Comparison of ENCODE assay signal across 1 cellular context in genomic region chr11:75563501-75563977, GRCh38.
TF ChIP-seq lines count a peak whose summit lies in the region.

No MANE protein-coding gene starts in this region.

TF ChIP-seq in IMR-90, 13 proteins besides CTCF, POLR2A, EP300 and RAD21:
- TF ChIP-seq MAZ (IDR thresholded peaks at IDR 0.05; ENCODE audit: borderline replicate concordance, low read depth, low read length) (no peak), RCOR1 (IDR thresholded peaks at IDR 0.05; ENCODE audit: insufficient replicate concordance, low read length) (no peak), FOS (IDR thresholded peaks at IDR 0.05; ENCODE audit: low read depth, low read length) (no peak), RFX5 (IDR thresholded peaks at IDR 0.05; ENCODE audit: low read depth, low read length) (no peak), NFE2L2 (IDR thresholded peaks at IDR 0.05; ENCODE audit: low read depth, low read length) (no peak), BHLHE40 (IDR thresholded peaks at IDR 0.05; ENCODE audit: low read depth, low read length) (no peak), MAFK (IDR thresholded peaks at IDR 0.05; ENCODE audit: low read depth, low read length) (no peak), USF2 (IDR thresholded peaks at IDR 0.05; ENCODE audit: low read depth, low read length) (no peak), CHD1 (IDR thresholded peaks at IDR 0.05; ENCODE audit: low read depth, low read length) (no peak), CEBPB (IDR thresholded peaks at IDR 0.05; ENCODE audit: low read depth, low read length) (no peak), SMC3 (IDR thresholded peaks at IDR 0.05; ENCODE audit: low read depth, low read length) (no peak), MXI1 (IDR thresholded peaks at IDR 0.05; ENCODE audit: borderline replicate concordance, low read depth, low read length) (no peak), ELK1 (IDR thresholded peaks at IDR 0.05; ENCODE audit: borderline replicate concordance, low read depth, low read length) (no peak)
